Comparison of ENCODE assay signal across 8 cellular contexts in genomic region chr16:70523013-70523620, GRCh38. TPM values are rescaled to one million over a fixed set of nuclear protein-coding genes. Genes with fewer than 3 reads are reported as not detected.
DNase-seq lines count a peak whose midpoint lies in the region; ATAC-seq and TF ChIP-seq lines count a peak whose summit lies in the region.

COG4 (minus strand) TSS chr16:70523554; CDS start chr16:70523543, 11 bp downstream.

- CTCF ChIA-PET in activated CD8-positive, alpha-beta T cell treated with anti-CD3 and anti-CD28 coated beads for 36 hours (lab: Charles Lee): interaction anchor here (0.9 to 3.5 kb wide), 3 partner anchors 14 to 131 kb away, joined by 3 to 13 read pairs (median 4); no protein-coding TSS in a partner anchor

- peak within 1 kb of the TSS; percentile 87 to 90 for H3K9ac ChIP-seq in duodenal mucosa (ENCODE audit: low read depth in 1 of 2, low read length in 2 of 2)

- H3K9me3 ChIP-seq in duodenal mucosa (ENCODE audit: control insufficient read depth in 1 of 2, low read length in 2 of 2): no peaks in the 10 kb centered on the region

- H3K9me3 Mint-ChIP-seq in activated CD8-positive, alpha-beta T cell treated with anti-CD3 and anti-CD28 coated beads for 36 hours: no peaks in the 10 kb centered on the region

- peak; percentile 92 for TF ChIP-seq POLR2A in GM18526 (IDR thresholded peaks at IDR 0.05; ENCODE audit: extremely low read depth, insufficient read length)
- TF ChIP-seq POLR2A in lower leg skin (IDR thresholded peaks at IDR 0.05): no peak

- H3K36me3 ChIP-seq in duodenal mucosa (ENCODE audit: control insufficient read depth in 1 of 2, insufficient read depth in 2 of 2, low read length in 2 of 2): peaks cover 9 to 12% of the 10 kb centered on the region in 2 donors

- H3K4me1 Mint-ChIP-seq in activated CD8-positive, alpha-beta T cell treated with anti-CD3 and anti-CD28 coated beads for 36 hours (ENCODE audit: low read depth): peaks cover 44% of the 10 kb centered on the region

- H3K4me1 ChIP-seq in duodenal mucosa (ENCODE audit: control insufficient read depth in 1 of 2, insufficient read depth in 2 of 2, low read length in 2 of 2): peaks cover 26 to 29% of the 10 kb centered on the region in 2 donors

- peak within 1 kb of the TSS; percentile 88 for H3K4me3 Mint-ChIP-seq in activated CD8-positive, alpha-beta T cell treated with anti-CD3 and anti-CD28 coated beads for 36 hours

- intact Hi-C loops in activated CD8-positive, alpha-beta T cell treated with anti-CD3 and anti-CD28 coated beads for 36 hours (cut with micrococcal nuclease): loop anchor here (10.0 kb wide), 2 partner anchors 138 to 238 kb away; partner anchors contain the start of gene AARS1
- intact Hi-C loops in lower leg skin (cut with DNase I; ENCODE audit: low total_unique reads): no loop called here

- POLR2A ChIA-PET in activated CD8-positive, alpha-beta T cell treated with anti-CD3 and anti-CD28 coated beads for 36 hours (lab: Charles Lee): interaction anchor here (0.6 to 2.3 kb wide), 19 partner anchors 9 to 278 kb away, joined by 3 to 16 read pairs (median 4); partner anchors contain the start of genes DDX19A, EXOSC6 and VAC14

- H3K27me3 Mint-ChIP-seq in activated CD8-positive, alpha-beta T cell treated with anti-CD3 and anti-CD28 coated beads for 36 hours: no peaks in the 10 kb centered on the region

- peak; percentile 68 for ATAC-seq in HG03196 (IDR thresholded peaks at IDR 0.05; ENCODE audit: unreplicated experiment)
- ATAC-seq in activated CD8-positive, alpha-beta T cell treated with anti-CD3 and anti-CD28 coated beads for 36 hours: peak; percentile 89

- no peaks in the 10 kb centered on the region for H3K27me3 ChIP-seq in duodenal mucosa (ENCODE audit: control insufficient read depth in 1 of 2, insufficient read depth in 2 of 2, low read length in 2 of 2)

- H3K36me3 Mint-ChIP-seq in activated CD8-positive, alpha-beta T cell treated with anti-CD3 and anti-CD28 coated beads for 36 hours (ENCODE audit: low read depth): peaks cover 41% of the 10 kb centered on the region

- peak within 1 kb of the TSS; percentile 98 to 100 for H3K4me3 ChIP-seq in duodenal mucosa (ENCODE audit: low read depth in 1 of 2, low read length in 2 of 2)
- peak within 1 kb of the TSS; percentile 74 for H3K4me3 ChIP-seq in lower leg skin (ENCODE audit: low read depth, poor library complexity, severe bottlenecking)

- WGBS in lower leg skin, 2 donors: 0 to 1% methylated on average over 34 of the region's 34 CpGs

- H3K27ac ChIP-seq in duodenal mucosa (ENCODE audit: low read depth, low read length): peak within 1 kb of the TSS; percentile 71

- peak within 1 kb of the TSS; percentile 98 for H3K27ac Mint-ChIP-seq in activated CD8-positive, alpha-beta T cell treated with anti-CD3 and anti-CD28 coated beads for 36 hours

- no peak for TF ChIP-seq CTCF in activated CD8-positive, alpha-beta T cell treated with anti-CD3 and anti-CD28 coated beads for 36 hours (IDR thresholded peaks at IDR 0.05)
- no peak for TF ChIP-seq CTCF in lower leg skin (IDR thresholded peaks at IDR 0.05)

- DNase-seq in 8988T (peak; percentile 77), NCI-H82 (lab: John Stamatoyannopoulos, UW) (peak; percentile 91), lower leg skin (ENCODE audit: low spot score in 2 of 2) (peak; percentile 85 to 97)
- peak; percentile 96 for DNase-seq in activated CD8-positive, alpha-beta T cell treated with anti-CD3 and anti-CD28 coated beads for 36 hours
- DNase-seq in stimulated activated CD4-positive, alpha-beta T cell treated with anti-CD3 and anti-CD28 coated beads, Interleukin-4, amount 100 ng/mL, for 48 hours (ENCODE audit: low read depth in 2 of 2): peak; percentile 85 to 90

RNA-seq across cellular contexts. Expression of gene COG4, which starts in this region (rescaled TPM):
- total RNA-seq in activated CD8-positive, alpha-beta T cell treated with anti-CD3 and anti-CD28 coated beads for 36 hours: 10 to 100 TPM; 38.0 to 39.0 TPM
- 10 to 100 TPM; 36.0 to 95.7 (median 48.3) TPM for total RNA-seq in lower leg skin

Comparison
In these comparisons a context has a peak if more than half of its experiments do, and no peak if none do; other contexts are left out.
1. Peak in every context shown above with its lines: DNase-seq, ATAC-seq, H3K4me3 ChIP-seq and H3K27ac ChIP-seq.